Comparison of ENCODE assay signal across 13 cellular contexts in genomic region chr5:142743677-142744441, GRCh38. TPM values are rescaled to one million over a fixed set of nuclear protein-coding genes. Genes with fewer than 3 reads are reported as not detected.
DNase-seq lines count a peak whose midpoint lies in the region; ATAC-seq and TF ChIP-seq lines count a peak whose summit lies in the region.
"Had no signal": no experiment of that assay in that cellular context is flagged by ENCODE, and none has a peak within 500 bp of the region (broad histone marks: within the 10 kb centered on the region; RNA-seq: fewer than 3 reads in every experiment).

No MANE protein-coding gene starts in this region.

- peak overlapping the region; percentile 91 for H2AFZ ChIP-seq in neural progenitor cell (replicated peaks)

- H3K9ac ChIP-seq in SK-N-MC (ENCODE audit: insufficient read length): peak overlapping the region; percentile 39
- H3K9ac ChIP-seq in neural progenitor cell: no peak overlapping the region

- H3K9me3 ChIP-seq in SK-N-MC (ENCODE audit: low read depth, low read length): no peaks in the 10 kb centered on the region
- no peaks in the 10 kb centered on the region for H3K9me3 ChIP-seq in neural progenitor cell (ENCODE audit: low read depth)

- DNase-seq in AG10803 (ENCODE audit: low read depth) (peak; percentile 30), SK-N-MC (ENCODE audit: low read depth, low spot score) (no peak), fibroblast of pulmonary artery (ENCODE audit: low read depth) (peak; percentile 78), neural progenitor cell (ENCODE audit: low spot score) (no peak), HUDEP-2 (lab: John Stamatoyannopoulos, UW; ENCODE audit: unreplicated experiment in 76 of 76) (no peak), C1 segment of cervical spinal cord (lab: John Stamatoyannopoulos, UW) (no peak), DMS53 (lab: John Stamatoyannopoulos, UW) (no peak)
- DNase-seq: activated CD4-positive, alpha-beta memory T cell treated with anti-CD3 and anti-CD28 coated beads for 36 hours; NCI-H1436 treated with DMSO at 0.1 percent for 48 hours; SHP77 treated with DMSO at 0.1 percent for 48 hours; stimulated activated naive CD8-positive, alpha-beta T cell treated with anti-CD3 and anti-CD28 coated beads, Interleukin-15, Interleukin-2, amounts not matched to agents 100 U/mL and 50 U/mL, for 24 hours had no signal

- peak overlapping the region; percentile 81 for H3K27ac Mint-ChIP-seq in neural progenitor cell
- H3K27ac Mint-ChIP-seq: activated CD4-positive, alpha-beta memory T cell treated with anti-CD3 and anti-CD28 coated beads for 36 hours had no signal

- H3K4me3 ChIP-seq in AG10803 (ENCODE audit: low read length) (no peak overlapping the region), SK-N-MC (peak overlapping the region; percentile 41), fibroblast of pulmonary artery (replicated peaks; ENCODE audit: low read depth, low read length) (no peak overlapping the region), neural progenitor cell (no peak overlapping the region)

- H3K36me3 ChIP-seq in SK-N-MC (ENCODE audit: insufficient read depth, low read length) (no peaks in the 10 kb centered on the region), neural progenitor cell (no peaks in the 10 kb centered on the region)

- H3K4me1 ChIP-seq in neural progenitor cell: peaks cover 11% of the 10 kb centered on the region

- H3K4me1 Mint-ChIP-seq in neural progenitor cell: peaks cover 15% of the 10 kb centered on the region

- H4K20me1 ChIP-seq in neural progenitor cell (ENCODE audit: low read depth): no peaks in the 10 kb centered on the region

- no peak for TF ChIP-seq CTCF in AG10803 (conservative IDR thresholded peaks at IDR 0.05; ENCODE audit: low read length)
- no peak for TF ChIP-seq CTCF in fibroblast of pulmonary artery (IDR thresholded peaks at IDR 0.05; ENCODE audit: low read length, missing control alignments)
- TF ChIP-seq CTCF in neural progenitor cell (IDR thresholded peaks at IDR 0.05): no peak

- H3K9me3 Mint-ChIP-seq in neural progenitor cell: no peaks in the 10 kb centered on the region
- H3K9me3 Mint-ChIP-seq: activated CD4-positive, alpha-beta memory T cell treated with anti-CD3 and anti-CD28 coated beads for 36 hours had no signal

- H3K4me3 Mint-ChIP-seq in neural progenitor cell: no peak overlapping the region
- H3K4me3 Mint-ChIP-seq: activated CD4-positive, alpha-beta memory T cell treated with anti-CD3 and anti-CD28 coated beads for 36 hours had no signal

- no peak for ATAC-seq in GM18909 (IDR thresholded peaks at IDR 0.05; ENCODE audit: poor library complexity, unreplicated experiment)
- ATAC-seq: stimulated activated naive CD8-positive, alpha-beta T cell treated with anti-CD3 and anti-CD28 coated beads, Interleukin-15, Interleukin-2, amounts not matched to agents 100 U/mL and 50 U/mL, for 24 hours had no signal

- no peaks in the 10 kb centered on the region for H3K27me3 ChIP-seq in neural progenitor cell

- H3K27me3 Mint-ChIP-seq in neural progenitor cell (ENCODE audit: insufficient read depth, low read depth): peaks cover 2% of the 10 kb centered on the region
- H3K27me3 Mint-ChIP-seq: activated CD4-positive, alpha-beta memory T cell treated with anti-CD3 and anti-CD28 coated beads for 36 hours had no signal

- no peaks in the 10 kb centered on the region for H3K79me2 ChIP-seq in neural progenitor cell (ENCODE audit: low read depth)

- H3K4me2 ChIP-seq in neural progenitor cell: no peak overlapping the region

- H3K36me3 Mint-ChIP-seq in neural progenitor cell: no peaks in the 10 kb centered on the region
- H3K36me3 Mint-ChIP-seq: activated CD4-positive, alpha-beta memory T cell treated with anti-CD3 and anti-CD28 coated beads for 36 hours had no signal

- H3F3A ChIP-seq in neural progenitor cell (ENCODE audit: low read depth): no peaks in the 10 kb centered on the region

- peak overlapping the region; percentile 70 for H3K27ac ChIP-seq in SK-N-MC
- H3K27ac ChIP-seq in neural progenitor cell: no peak overlapping the region
- H3K27ac ChIP-seq: C4-2B had no signal

RNA-seq across cellular contexts. Expression of gene ARHGAP26, which starts 26.3 kb away (rescaled TPM):
- total RNA-seq in neural progenitor cell (ENCODE audit: low replicate concordance): 7.0 and 14.5 TPM in 2 replicates

RNA-seq across cellular contexts. Expression of gene FGF1, which starts 58.0 kb away (rescaled TPM):
- total RNA-seq in neural progenitor cell (ENCODE audit: low replicate concordance): not detected in 2 replicates
- total RNA-seq: activated CD4-positive, alpha-beta memory T cell treated with anti-CD3 and anti-CD28 coated beads for 36 hours had no signal

Comparison
In these comparisons a context has a peak if more than half of its experiments do, and no peak if none do; other contexts are left out.
1. DNase-seq: peak in AG10803 (single experiment) and fibroblast of pulmonary artery (single experiment); none in SK-N-MC (single experiment), neural progenitor cell (single experiment), HUDEP-2 (0 of 76), C1 segment of cervical spinal cord (0 of 14) and DMS53 (single experiment).